24 cellular contexts compared by ENCODE assay signal in genomic region chr10:52785418-52785817, GRCh38. TPM values are rescaled to one million over a fixed set of nuclear protein-coding genes. Genes with fewer than 3 reads are reported as not detected.
DNase-seq lines count a peak whose midpoint lies in the region; ATAC-seq and TF ChIP-seq lines count a peak whose summit lies in the region.
"Had no signal": no experiment of that assay in that cellular context is flagged by ENCODE, and none has a peak within 500 bp of the region (broad histone marks: within the 10 kb centered on the region; RNA-seq: fewer than 3 reads in every experiment).

No MANE protein-coding gene starts in this region.

- H3K79me1 ChIP-seq in mesendoderm (ENCODE audit: low read length), result no peaks in the 10 kb centered on the region

- H3K36me3 ChIP-seq in sigmoid colon (no peaks in the 10 kb centered on the region), mesendoderm (ENCODE audit: control insufficient read depth, insufficient read depth, low read length) (no peaks in the 10 kb centered on the region)

- no peaks in the 10 kb centered on the region for H3K9me3 ChIP-seq in sigmoid colon
- H3K9me3 ChIP-seq: A549 had no signal

- no peak overlapping the region for H3K23ac ChIP-seq in mesendoderm (ENCODE audit: low read length)

- H3K27ac Mint-ChIP-seq in stimulated activated naive CD8-positive, alpha-beta T cell treated with anti-CD3 and anti-CD28 coated beads, Interleukin-15, amount 100 ng/mL, for 72 hours, result no peak overlapping the region
- H3K27ac Mint-ChIP-seq in nephron progenitor cell, result peak overlapping the region; percentile 49
- H3K27ac Mint-ChIP-seq: CD4-positive, alpha-beta T cell; HFFc6 had no signal

- H3K27ac ChIP-seq in sigmoid colon (no peak overlapping the region), mesendoderm (ENCODE audit: low read depth, low read length) (no peak overlapping the region)
- H3K27ac ChIP-seq: 22Rv1, A549, C4-2B, GM23248, HL-60 had no signal

- H2AK5ac ChIP-seq in mesendoderm (ENCODE audit: low read length), result no peak overlapping the region

- H3K56ac ChIP-seq in mesendoderm (ENCODE audit: low read length), result no peak overlapping the region

- H3K27me3 Mint-ChIP-seq in stimulated activated naive CD8-positive, alpha-beta T cell treated with anti-CD3 and anti-CD28 coated beads, Interleukin-15, amount 100 ng/mL, for 72 hours, result peaks cover under 1% of the 10 kb centered on the region
- H3K27me3 Mint-ChIP-seq in nephron progenitor cell (ENCODE audit: low read depth, poor library complexity), result no peaks in the 10 kb centered on the region
- H3K27me3 Mint-ChIP-seq in activated T-cell treated with anti-CD3 and anti-CD28 coated beads, Interleukin-2, amount 50 U/mL, for 4 hours (ENCODE audit: low read depth), result no peaks in the 10 kb centered on the region
- H3K27me3 Mint-ChIP-seq: CD4-positive, alpha-beta T cell had no signal

- H3K4ac ChIP-seq in mesendoderm (ENCODE audit: low read depth, low read length), result no peak overlapping the region

- no peak overlapping the region for H3K4me2 ChIP-seq in mesendoderm (ENCODE audit: low read length)
- H3K4me2 ChIP-seq: A549 had no signal

- no peaks in the 10 kb centered on the region for H3K9me3 Mint-ChIP-seq in stimulated activated naive CD8-positive, alpha-beta T cell treated with anti-CD3 and anti-CD28 coated beads, Interleukin-15, amount 100 ng/mL, for 72 hours
- H3K9me3 Mint-ChIP-seq in nephron progenitor cell, result no peaks in the 10 kb centered on the region
- no peaks in the 10 kb centered on the region for H3K9me3 Mint-ChIP-seq in activated T-cell treated with anti-CD3 and anti-CD28 coated beads, Interleukin-2, amount 50 U/mL, for 4 hours
- H3K9me3 Mint-ChIP-seq: CD4-positive, alpha-beta T cell; HFFc6 had no signal

- H3K4me1 Mint-ChIP-seq in stimulated activated naive CD8-positive, alpha-beta T cell treated with anti-CD3 and anti-CD28 coated beads, Interleukin-15, amount 100 ng/mL, for 72 hours, result no peaks in the 10 kb centered on the region
- H3K4me1 Mint-ChIP-seq in nephron progenitor cell, result no peaks in the 10 kb centered on the region
- no peaks in the 10 kb centered on the region for H3K4me1 Mint-ChIP-seq in activated T-cell treated with anti-CD3 and anti-CD28 coated beads, Interleukin-2, amount 50 U/mL, for 4 hours (ENCODE audit: low read depth)

- H3K79me2 ChIP-seq in mesendoderm (ENCODE audit: control insufficient read depth, insufficient read depth, low read length), result no peaks in the 10 kb centered on the region

- 15 to 43% methylated on average over 3 of the region's 3 CpGs for WGBS in sigmoid colon, 2 donors
- no CpG with 5 or more reads among the region's 3 CpGs for WGBS in mesendoderm (ENCODE audit: extremely low coverage, insufficient coverage, low lambda C conversion rate)

- no peak for TF ChIP-seq CTCF in epithelial cell of esophagus (IDR thresholded peaks at IDR 0.05; ENCODE audit: insufficient read depth, low read depth, low read length, missing control alignments)
- TF ChIP-seq CTCF in nephron progenitor cell (IDR thresholded peaks at IDR 0.05), result no peak
- TF ChIP-seq CTCF in sigmoid colon (IDR thresholded peaks at IDR 0.05), result no peak

- H3K4me3 ChIP-seq in epithelial cell of esophagus (ENCODE audit: low read length) (no peak overlapping the region), sigmoid colon (no peak overlapping the region), mesendoderm (ENCODE audit: low read length) (no peak overlapping the region)
- H3K4me3 ChIP-seq: A549, GM23248 had no signal

- intact Hi-C loops in sigmoid colon (cut with DNase I), result no loop called here

- no peak overlapping the region for H2BK5ac ChIP-seq in mesendoderm (ENCODE audit: low read length)

- H3K18ac ChIP-seq in mesendoderm (ENCODE audit: low read length), result no peak overlapping the region

- no peaks in the 10 kb centered on the region for H3K4me1 ChIP-seq in sigmoid colon
- H3K4me1 ChIP-seq in mesendoderm (ENCODE audit: control insufficient read depth, low read depth, low read length), result no peaks in the 10 kb centered on the region
- H3K4me1 ChIP-seq: A549 had no signal

- no peaks in the 10 kb centered on the region for H3K36me3 Mint-ChIP-seq in nephron progenitor cell (ENCODE audit: low read depth)
- no peaks in the 10 kb centered on the region for H3K36me3 Mint-ChIP-seq in activated T-cell treated with anti-CD3 and anti-CD28 coated beads, Interleukin-2, amount 50 U/mL, for 4 hours (ENCODE audit: insufficient read depth)

- no peak for TF ChIP-seq POLR2A in sigmoid colon (IDR thresholded peaks at IDR 0.05)

- H4K5ac ChIP-seq in mesendoderm (ENCODE audit: low read length), result no peak overlapping the region

- H2BK120ac ChIP-seq in mesendoderm (ENCODE audit: low read depth, low read length), result no peak overlapping the region

- no peak for DNase-seq in stimulated activated naive CD8-positive, alpha-beta T cell treated with anti-CD3 and anti-CD28 coated beads, Interleukin-15, amount 100 ng/mL, for 72 hours
- no peak for DNase-seq in stimulated activated naive CD8-positive, alpha-beta T cell treated with anti-CD3 and anti-CD28 coated beads, Interleukin-15, Interleukin-2, amounts not matched to agents 100 U/mL and 50 U/mL, for 24 hours
- DNase-seq in epithelial cell of esophagus (ENCODE audit: low read depth) (peak; percentile 55), nephron progenitor cell (no peak), sigmoid colon (no peak), NOMO-1 (lab: John Stamatoyannopoulos, UW; ENCODE audit: unreplicated experiment in 2 of 2) (no peak), mesendoderm (no peak)
- no peak for DNase-seq in activated T-cell treated with anti-CD3 and anti-CD28 coated beads, Interleukin-2, amount 50 U/mL, for 4 hours
- DNase-seq: AML-193; CD4-positive, alpha-beta T cell; DMS153; DMS79; GDM1; GM23248; H7; HFFc6 had no signal

- H3K27me3 ChIP-seq in sigmoid colon (no peaks in the 10 kb centered on the region), mesendoderm (ENCODE audit: insufficient read depth, low read length, poor library complexity) (no peaks in the 10 kb centered on the region)

- no peak overlapping the region for H2BK15ac ChIP-seq in mesendoderm (replicated peaks; ENCODE audit: low read depth)

- H4K8ac ChIP-seq in mesendoderm (ENCODE audit: low read depth, low read length), result no peak overlapping the region

- no peak overlapping the region for H3K9ac ChIP-seq in mesendoderm (ENCODE audit: low read length)
- H3K9ac ChIP-seq: GM23248 had no signal

- no peak for TF ChIP-seq EP300 in sigmoid colon (IDR thresholded peaks at IDR 0.05)

- peak; percentile 13 for ATAC-seq in stimulated activated naive CD8-positive, alpha-beta T cell treated with anti-CD3 and anti-CD28 coated beads, Interleukin-15, amount 100 ng/mL, for 72 hours
- ATAC-seq in stimulated activated naive CD8-positive, alpha-beta T cell treated with anti-CD3 and anti-CD28 coated beads, Interleukin-15, Interleukin-2, amounts not matched to agents 100 U/mL and 50 U/mL, for 24 hours, result no peak
- no peak for ATAC-seq in activated T-cell treated with anti-CD3 and anti-CD28 coated beads, Interleukin-2, amount 50 U/mL, for 4 hours
- ATAC-seq: A549, HCT116 had no signal

- no peak overlapping the region for H3K4me3 Mint-ChIP-seq in stimulated activated naive CD8-positive, alpha-beta T cell treated with anti-CD3 and anti-CD28 coated beads, Interleukin-15, amount 100 ng/mL, for 72 hours
- no peak overlapping the region for H3K4me3 Mint-ChIP-seq in nephron progenitor cell
- no peak overlapping the region for H3K4me3 Mint-ChIP-seq in activated T-cell treated with anti-CD3 and anti-CD28 coated beads, Interleukin-2, amount 50 U/mL, for 4 hours
- H3K4me3 Mint-ChIP-seq: CD4-positive, alpha-beta T cell; HFFc6 had no signal

RNA-seq across cellular contexts. Expression of gene MBL2, which starts 12.8 kb away (rescaled TPM):
- total RNA-seq in sigmoid colon, result not detected
- not detected for polyA plus RNA-seq in sigmoid colon
- polyA plus RNA-seq in mesendoderm (2013, experiment 1 of 2), result not detected
- not detected for polyA plus RNA-seq in mesendoderm (2013, experiment 2 of 2)
- not detected for total RNA-seq in activated T-cell treated with anti-CD3 and anti-CD28 coated beads, Interleukin-2, amount 50 U/mL, for 4 hours
- total RNA-seq: CD4-positive, alpha-beta T cell; Daoy; GM23248; H7; HFFc6; HT1080 had no signal
- polyA plus RNA-seq: A549, BJ, GM23248 had no signal
